Comparison of ENCODE assay signal across 20 cellular contexts in the genomic region with DNA sequence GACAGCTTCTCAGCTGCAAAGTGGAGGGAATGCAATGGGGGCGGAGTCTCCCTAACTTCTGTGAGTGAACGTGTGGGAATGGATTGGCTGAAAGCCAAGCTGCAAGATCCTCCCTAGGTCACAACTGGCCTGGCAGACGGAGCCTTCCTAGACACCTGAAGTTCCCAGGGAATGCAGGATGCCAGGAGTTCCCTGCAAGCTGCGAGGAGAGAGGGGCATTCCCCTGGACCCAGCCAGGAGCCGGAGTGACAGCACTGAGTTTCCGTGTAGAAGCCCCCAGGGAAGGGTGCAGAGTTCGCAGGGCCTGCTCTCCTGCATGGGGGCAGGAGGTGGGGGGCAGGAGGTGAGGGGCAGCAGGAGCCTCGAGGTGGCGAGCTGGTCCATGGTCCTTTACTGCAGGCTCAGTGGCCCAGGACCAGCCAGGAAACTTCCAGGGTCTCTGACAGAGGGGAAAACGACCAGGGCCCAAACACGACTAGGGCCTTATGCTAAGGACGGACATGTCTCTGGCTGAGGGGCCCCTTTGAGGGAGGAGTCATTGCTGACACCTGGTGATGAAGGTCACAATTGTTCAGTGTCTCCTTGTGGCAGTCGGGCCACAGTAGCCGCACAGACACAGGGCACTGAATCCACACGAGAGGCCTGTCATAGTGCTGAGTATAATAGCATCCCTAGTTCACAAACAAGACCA.
DNase-seq lines count a peak whose midpoint lies in the region; FAIRE-seq and TF ChIP-seq lines count a peak whose summit lies in the region.
"Had no signal": no experiment of that assay in that cellular context is flagged by ENCODE, and none has a peak within 500 bp of the region (broad histone marks: within the 10 kb centered on the region; RNA-seq: fewer than 3 reads in every experiment).

No MANE protein-coding gene starts in this region.

- H3K9ac ChIP-seq in kidney (ENCODE audit: low read length in 2 of 2): no peak overlapping the region
- no peak overlapping the region for H3K9ac ChIP-seq in trophoblast cell (ENCODE audit: low read length)

- H3K36me3 ChIP-seq in SJCRH30 (no peaks in the 10 kb centered on the region), kidney (ENCODE audit: control insufficient read depth in 1 of 2, insufficient read depth in 2 of 2, low read length in 2 of 2) (no peaks in the 10 kb centered on the region), trophoblast cell (ENCODE audit: control insufficient read depth in 1 of 2, insufficient read depth in 2 of 2, low read length in 2 of 2) (no peaks in the 10 kb centered on the region)
- H3K36me3 ChIP-seq: left lung, prostate gland had no signal

- no peak overlapping the region for H3K4me2 ChIP-seq in trophoblast cell (ENCODE audit: low read length)
- H3K4me2 ChIP-seq: PC-9 had no signal

- no peak overlapping the region for H2BK12ac ChIP-seq in trophoblast cell (ENCODE audit: low read length)

- peaks cover 2% of the 10 kb centered on the region for H3K79me1 ChIP-seq in trophoblast cell (ENCODE audit: low read length)

- H3K9me3 ChIP-seq in SJCRH30 (replicated peaks): no peaks in the 10 kb centered on the region
- H3K9me3 ChIP-seq in kidney (ENCODE audit: control insufficient read depth in 1 of 2, low read length in 2 of 2): peaks cover 0 to 4% of the 10 kb centered on the region in 2 donors
- peaks cover 3% of the 10 kb centered on the region for H3K9me3 ChIP-seq in trophoblast cell (ENCODE audit: insufficient read depth, low read depth, low read length)
- H3K9me3 ChIP-seq: mucosa of descending colon, prostate gland had no signal

- no peak overlapping the region for H4K8ac ChIP-seq in trophoblast cell (ENCODE audit: low read depth, low read length)

- H2AFZ ChIP-seq in trophoblast cell (ENCODE audit: insufficient read depth, low read length, poor library complexity): peak overlapping the region; percentile 25
- H2AFZ ChIP-seq: PC-9 had no signal

- H2AK5ac ChIP-seq in trophoblast cell (ENCODE audit: low read length): peak overlapping the region; percentile 59

- no peak overlapping the region for H2BK5ac ChIP-seq in trophoblast cell (ENCODE audit: low read depth, low read length, poor library complexity)

- FAIRE-seq in kidney (lab: Jason Lieb, UNC): no peak

- DNase-seq in NCI-H82 (lab: John Stamatoyannopoulos, UW) (peak; percentile 62), NCI-H82 treated with DMSO at 0.1 percent for 48 hours (lab: John Stamatoyannopoulos, UW; ENCODE audit: unreplicated experiment) (no peak), SJCRH30 (peak; percentile 13 to 35), kidney (no peak), trophoblast cell (no peak), SHP77 (lab: John Stamatoyannopoulos, UW) (no peak), GM13976 (ENCODE audit: low spot score) (no peak)
- DNase-seq in stimulated activated CD4-positive, alpha-beta T cell treated with anti-CD3 and anti-CD28 coated beads, Interleukin-1b, Interleukin-23, amount 100 ng/mL, for 48 hours: no peak
- DNase-seq: activated CD4-positive, alpha-beta memory T cell treated with anti-CD3 and anti-CD28 coated beads, Interleukin-2, amount 10 ng/mL, durations not matched to agents 7 days and 5 days; activated CD4-positive, CD25-positive, alpha-beta regulatory T cell treated with anti-CD3 and anti-CD28 coated beads, Interleukin-2, amount 50 U/mL, for 72 hours; activated naive CD8-positive, alpha-beta T cell treated with anti-CD3 and anti-CD28 coated beads, Interleukin-2, amount 10 ng/mL, durations not matched to agents 7 days and 5 days; CD4-positive, alpha-beta T cell; KG1; left lung; mucosa of descending colon; NCI-H1694; SHP77 treated with DMSO at 0.1 percent for 48 hours; stimulated activated CD8-positive, alpha-beta memory T cell treated with anti-CD3 and anti-CD28 coated beads, Interleukin-4, amount 100 ng/mL, for 48 hours had no signal

- no peaks in the 10 kb centered on the region for H3K79me2 ChIP-seq in trophoblast cell (ENCODE audit: control insufficient read depth, insufficient read depth, low read length, poor library complexity)

- H3K4ac ChIP-seq in trophoblast cell (ENCODE audit: low read depth, low read length): no peak overlapping the region

- no peak overlapping the region for H3K18ac ChIP-seq in trophoblast cell (ENCODE audit: low read length)

- in situ Hi-C loops in GM13976 (cut with MboI; ENCODE audit: low sequenced_read_pairs, unreplicated experiment): no loop called here

- H3K4me1 ChIP-seq in SJCRH30 (no peaks in the 10 kb centered on the region), kidney (ENCODE audit: control insufficient read depth in 1 of 2, insufficient read depth in 1 of 2, low read depth in 1 of 2, low read length in 2 of 2) (peaks cover 33 to 48% of the 10 kb centered on the region in 2 donors), trophoblast cell (ENCODE audit: control insufficient read depth in 1 of 2, insufficient read depth in 2 of 2, low read length in 2 of 2) (peaks cover 6 to 12% of the 10 kb centered on the region in 2 experiments)
- H3K4me1 ChIP-seq: left lung, prostate gland had no signal

- no peak overlapping the region for H4K91ac ChIP-seq in trophoblast cell (ENCODE audit: low read depth, low read length)

- H3K27ac ChIP-seq in SJCRH30: no peak overlapping the region
- peak overlapping the region; percentile 8 to 29 for H3K27ac ChIP-seq in kidney (ENCODE audit: low read depth in 2 of 2, low read length in 2 of 2)
- no peak overlapping the region for H3K27ac ChIP-seq in trophoblast cell (ENCODE audit: low read depth, low read length)
- H3K27ac ChIP-seq: left lung, PC-9 had no signal

- WGBS in trophoblast cell (ENCODE audit: extremely low coverage, insufficient coverage, insufficient read length): no CpG with 5 or more reads among the region's 15 CpGs

- H2BK120ac ChIP-seq in trophoblast cell (ENCODE audit: insufficient read depth, low read length, poor library complexity): no peak overlapping the region

- no peaks in the 10 kb centered on the region for H3K27me3 ChIP-seq in SJCRH30
- no peaks in the 10 kb centered on the region for H3K27me3 ChIP-seq in trophoblast cell (ENCODE audit: insufficient read depth, low read length)
- H3K27me3 ChIP-seq: left lung had no signal

- no peak overlapping the region for H4K12ac ChIP-seq in trophoblast cell (ENCODE audit: low read depth, low read length)

- intact Hi-C loops in kidney (cut with DNase I): no loop called here

- H3K23ac ChIP-seq in trophoblast cell (ENCODE audit: low read length): no peak overlapping the region

- H3K14ac ChIP-seq in trophoblast cell (ENCODE audit: low read length): no peak overlapping the region

- TF ChIP-seq CTCF in kidney (IDR thresholded peaks at IDR 0.05; ENCODE audit: borderline replicate concordance, extremely low read depth, insufficient read depth): no peak
- TF ChIP-seq CTCF in GM13976 (IDR thresholded peaks at IDR 0.05; ENCODE audit: borderline replicate concordance, control extremely low read depth, extremely low read depth, insufficient read depth, missing control alignments): no peak

- H3K4me3 ChIP-seq in SJCRH30 (no peak overlapping the region), kidney (ENCODE audit: low read length in 2 of 2) (no peak overlapping the region), trophoblast cell (ENCODE audit: low read depth, low read length) (no peak overlapping the region)
- H3K4me3 ChIP-seq: left lung, mucosa of descending colon, PC-9, prostate gland had no signal

Comparison
In these comparisons a context has a peak if more than half of its experiments do, and no peak if none do; other contexts are left out.
1. DNase-seq: peak in NCI-H82 (single experiment) and SJCRH30 (2 of 2); none in NCI-H82 treated with DMSO at 0.1 percent for 48 hours (single experiment), kidney (single experiment), trophoblast cell (0 of 2), SHP77 (0 of 2), stimulated activated CD4-positive, alpha-beta T cell treated with anti-CD3 and anti-CD28 coated beads, Interleukin-1b, Interleukin-23, amount 100 ng/mL, for 48 hours (single experiment) and GM13976 (single experiment).
2. H3K27ac ChIP-seq: peak in kidney (2 of 2); none in SJCRH30 (single experiment) and trophoblast cell (single experiment).